1 cellular context compared by ENCODE assay signal in the genomic region with DNA sequence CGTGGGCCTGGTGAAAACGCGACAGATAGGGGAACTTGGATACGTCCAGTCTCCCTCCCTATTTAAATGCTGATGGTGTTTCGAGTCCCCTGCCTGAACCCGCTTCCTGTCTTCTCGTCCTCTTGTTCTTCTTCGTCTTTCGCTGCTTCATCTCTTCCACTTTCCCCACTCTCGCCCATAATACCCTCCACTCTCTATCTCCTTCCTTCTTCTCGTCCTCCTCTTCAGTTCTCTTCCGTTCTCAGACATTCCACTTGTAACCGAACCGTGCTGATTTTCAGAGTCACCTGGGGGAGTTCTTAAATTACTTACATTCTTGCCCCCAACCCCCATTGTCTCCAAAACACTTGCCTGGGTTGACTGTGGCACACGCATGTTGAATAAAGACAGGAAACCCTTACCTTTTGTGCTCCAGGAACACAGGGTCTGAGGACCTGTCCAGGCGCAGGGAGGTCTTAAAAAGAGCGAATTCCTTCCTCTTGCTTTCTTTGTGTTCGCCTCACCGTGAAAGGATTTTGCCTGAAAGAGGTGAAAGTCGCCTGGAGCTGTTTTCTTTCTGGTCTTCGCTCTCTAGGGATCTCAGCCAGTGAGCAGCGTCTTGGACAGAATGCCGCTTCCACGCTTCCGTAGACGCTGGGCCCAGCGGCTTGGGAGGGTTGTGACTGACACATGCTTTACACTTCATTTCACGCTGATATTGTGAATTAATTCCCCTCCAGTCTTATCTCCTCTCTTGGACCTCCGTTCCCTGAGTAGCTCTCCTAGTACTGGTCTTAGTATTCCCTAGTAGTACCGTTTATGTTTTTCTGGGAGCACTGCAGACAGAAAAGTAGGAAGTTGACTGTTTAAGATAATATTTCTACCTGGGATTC.
A peak's percentile ranks its signal among the peaks of the same experiment; 100 is the strongest.
TF ChIP-seq lines count a peak whose summit lies in the region.

No MANE protein-coding gene starts in this region.

TF ChIP-seq in K562, 482 proteins besides CTCF, POLR2A, EP300 and RAD21 (continued from another document and continues in another):
- TF ChIP-seq, protein P1, sequence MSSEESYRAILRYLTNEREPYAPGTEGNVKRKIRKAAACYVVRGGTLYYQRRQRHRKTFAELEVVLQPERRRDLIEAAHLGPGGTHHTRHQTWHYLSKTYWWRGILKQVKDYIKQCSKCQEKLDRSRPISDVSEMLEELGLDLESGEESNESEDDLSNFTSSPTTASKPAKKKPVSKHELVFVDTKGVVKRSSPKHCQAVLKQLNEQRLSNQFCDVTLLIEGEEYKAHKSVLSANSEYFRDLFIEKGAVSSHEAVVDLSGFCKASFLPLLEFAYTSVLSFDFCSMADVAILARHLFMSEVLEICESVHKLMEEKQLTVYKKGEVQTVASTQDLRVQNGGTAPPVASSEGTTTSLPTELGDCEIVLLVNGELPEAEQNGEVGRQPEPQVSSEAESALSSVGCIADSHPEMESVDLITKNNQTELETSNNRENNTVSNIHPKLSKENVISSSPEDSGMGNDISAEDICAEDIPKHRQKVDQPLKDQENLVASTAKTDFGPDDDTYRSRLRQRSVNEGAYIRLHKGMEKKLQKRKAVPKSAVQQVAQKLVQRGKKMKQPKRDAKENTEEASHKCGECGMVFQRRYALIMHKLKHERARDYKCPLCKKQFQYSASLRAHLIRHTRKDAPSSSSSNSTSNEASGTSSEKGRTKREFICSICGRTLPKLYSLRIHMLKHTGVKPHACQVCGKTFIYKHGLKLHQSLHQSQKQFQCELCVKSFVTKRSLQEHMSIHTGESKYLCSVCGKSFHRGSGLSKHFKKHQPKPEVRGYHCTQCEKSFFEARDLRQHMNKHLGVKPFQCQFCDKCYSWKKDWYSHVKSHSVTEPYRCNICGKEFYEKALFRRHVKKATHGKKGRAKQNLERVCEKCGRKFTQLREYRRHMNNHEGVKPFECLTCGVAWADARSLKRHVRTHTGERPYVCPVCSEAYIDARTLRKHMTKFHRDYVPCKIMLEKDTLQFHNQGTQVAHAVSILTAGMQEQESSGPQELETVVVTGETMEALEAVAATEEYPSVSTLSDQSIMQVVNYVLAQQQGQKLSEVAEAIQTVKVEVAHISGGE (CRISPR knock-in tag; IDR thresholded peaks at IDR 0.05) = 0 out of 6 replicates have a peak, but pooled peaks of 1 of the 3 experiments have one; percentile 1
- TF ChIP-seq, protein P2, sequence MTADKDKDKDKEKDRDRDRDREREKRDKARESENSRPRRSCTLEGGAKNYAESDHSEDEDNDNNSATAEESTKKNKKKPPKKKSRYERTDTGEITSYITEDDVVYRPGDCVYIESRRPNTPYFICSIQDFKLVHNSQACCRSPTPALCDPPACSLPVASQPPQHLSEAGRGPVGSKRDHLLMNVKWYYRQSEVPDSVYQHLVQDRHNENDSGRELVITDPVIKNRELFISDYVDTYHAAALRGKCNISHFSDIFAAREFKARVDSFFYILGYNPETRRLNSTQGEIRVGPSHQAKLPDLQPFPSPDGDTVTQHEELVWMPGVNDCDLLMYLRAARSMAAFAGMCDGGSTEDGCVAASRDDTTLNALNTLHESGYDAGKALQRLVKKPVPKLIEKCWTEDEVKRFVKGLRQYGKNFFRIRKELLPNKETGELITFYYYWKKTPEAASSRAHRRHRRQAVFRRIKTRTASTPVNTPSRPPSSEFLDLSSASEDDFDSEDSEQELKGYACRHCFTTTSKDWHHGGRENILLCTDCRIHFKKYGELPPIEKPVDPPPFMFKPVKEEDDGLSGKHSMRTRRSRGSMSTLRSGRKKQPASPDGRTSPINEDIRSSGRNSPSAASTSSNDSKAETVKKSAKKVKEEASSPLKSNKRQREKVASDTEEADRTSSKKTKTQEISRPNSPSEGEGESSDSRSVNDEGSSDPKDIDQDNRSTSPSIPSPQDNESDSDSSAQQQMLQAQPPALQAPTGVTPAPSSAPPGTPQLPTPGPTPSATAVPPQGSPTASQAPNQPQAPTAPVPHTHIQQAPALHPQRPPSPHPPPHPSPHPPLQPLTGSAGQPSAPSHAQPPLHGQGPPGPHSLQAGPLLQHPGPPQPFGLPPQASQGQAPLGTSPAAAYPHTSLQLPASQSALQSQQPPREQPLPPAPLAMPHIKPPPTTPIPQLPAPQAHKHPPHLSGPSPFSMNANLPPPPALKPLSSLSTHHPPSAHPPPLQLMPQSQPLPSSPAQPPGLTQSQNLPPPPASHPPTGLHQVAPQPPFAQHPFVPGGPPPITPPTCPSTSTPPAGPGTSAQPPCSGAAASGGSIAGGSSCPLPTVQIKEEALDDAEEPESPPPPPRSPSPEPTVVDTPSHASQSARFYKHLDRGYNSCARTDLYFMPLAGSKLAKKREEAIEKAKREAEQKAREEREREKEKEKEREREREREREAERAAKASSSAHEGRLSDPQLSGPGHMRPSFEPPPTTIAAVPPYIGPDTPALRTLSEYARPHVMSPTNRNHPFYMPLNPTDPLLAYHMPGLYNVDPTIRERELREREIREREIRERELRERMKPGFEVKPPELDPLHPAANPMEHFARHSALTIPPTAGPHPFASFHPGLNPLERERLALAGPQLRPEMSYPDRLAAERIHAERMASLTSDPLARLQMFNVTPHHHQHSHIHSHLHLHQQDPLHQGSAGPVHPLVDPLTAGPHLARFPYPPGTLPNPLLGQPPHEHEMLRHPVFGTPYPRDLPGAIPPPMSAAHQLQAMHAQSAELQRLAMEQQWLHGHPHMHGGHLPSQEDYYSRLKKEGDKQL (CRISPR knock-in tag; IDR thresholded peaks at IDR 0.05; ENCODE audit: borderline replicate concordance) = no peak
- 0 out of 2 replicates have a peak, but pooled peaks have one; percentile 62 for TF ChIP-seq DMBX1 (CRISPR knock-in tag; IDR thresholded peaks at IDR 0.05; ENCODE audit: borderline replicate concordance)
- TF ChIP-seq MAFK (IDR thresholded peaks at IDR 0.05; ENCODE audit: low read length) = no peak
- TF ChIP-seq NR3C1 (CRISPR knock-in tag; IDR thresholded peaks at IDR 0.05) = peak; percentile 15; the same call in 1 of the 2 replicates
- TF ChIP-seq NR2F6 (CRISPR knock-in tag; IDR thresholded peaks at IDR 0.05) = no peak
- TF ChIP-seq, protein P3, sequence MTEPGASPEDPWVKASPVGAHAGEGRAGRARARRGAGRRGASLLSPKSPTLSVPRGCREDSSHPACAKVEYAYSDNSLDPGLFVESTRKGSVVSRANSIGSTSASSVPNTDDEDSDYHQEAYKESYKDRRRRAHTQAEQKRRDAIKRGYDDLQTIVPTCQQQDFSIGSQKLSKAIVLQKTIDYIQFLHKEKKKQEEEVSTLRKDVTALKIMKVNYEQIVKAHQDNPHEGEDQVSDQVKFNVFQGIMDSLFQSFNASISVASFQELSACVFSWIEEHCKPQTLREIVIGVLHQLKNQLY (CRISPR knock-in tag; conservative IDR thresholded peaks at IDR 0.05) = 0 out of 4 replicates have a peak, but pooled peaks of 1 of the 2 experiments have one; percentile 76
- no peak; the same call in 1 of the 2 replicates for TF ChIP-seq FOXK1 (CRISPR knock-in tag; IDR thresholded peaks at IDR 0.05; ENCODE audit: borderline replicate concordance)
- TF ChIP-seq ZNF76 (CRISPR knock-in tag; IDR thresholded peaks at IDR 0.05; ENCODE audit: borderline replicate concordance) = no peak
- no peak; the same call in 1 of the 2 replicates for TF ChIP-seq ZNF224 (CRISPR knock-in tag; IDR thresholded peaks at IDR 0.05)
- no peak for TF ChIP-seq ZNF239 (CRISPR knock-in tag; IDR thresholded peaks at IDR 0.05)
- TF ChIP-seq RBM22 (IDR thresholded peaks at IDR 0.05; ENCODE audit: low read depth, low read length, poor library complexity, severe bottlenecking) = no peak
- peak; percentile 48; the same call in 1 of the 2 replicates for TF ChIP-seq PHF8 (IDR thresholded peaks at IDR 0.05; ENCODE audit: borderline replicate concordance, low read length)
- TF ChIP-seq ARNT (IDR thresholded peaks at IDR 0.05) = no peak; a peak in 2 of 4 replicates
- TF ChIP-seq XRCC5 (IDR thresholded peaks at IDR 0.05; ENCODE audit: low read depth, low read length) = no peak
- TF ChIP-seq WHSC1 (IDR thresholded peaks at IDR 0.05; ENCODE audit: low read length) = no peak
- TF ChIP-seq OTX1 (CRISPR knock-in tag; IDR thresholded peaks at IDR 0.05) = no peak; the same call in 1 of the 2 replicates
- peak; percentile 74 for TF ChIP-seq LARP7 (IDR thresholded peaks at IDR 0.05)
- no peak for TF ChIP-seq TCFL5 (CRISPR knock-in tag; conservative IDR thresholded peaks at IDR 0.05)
- TF ChIP-seq, protein P4, sequence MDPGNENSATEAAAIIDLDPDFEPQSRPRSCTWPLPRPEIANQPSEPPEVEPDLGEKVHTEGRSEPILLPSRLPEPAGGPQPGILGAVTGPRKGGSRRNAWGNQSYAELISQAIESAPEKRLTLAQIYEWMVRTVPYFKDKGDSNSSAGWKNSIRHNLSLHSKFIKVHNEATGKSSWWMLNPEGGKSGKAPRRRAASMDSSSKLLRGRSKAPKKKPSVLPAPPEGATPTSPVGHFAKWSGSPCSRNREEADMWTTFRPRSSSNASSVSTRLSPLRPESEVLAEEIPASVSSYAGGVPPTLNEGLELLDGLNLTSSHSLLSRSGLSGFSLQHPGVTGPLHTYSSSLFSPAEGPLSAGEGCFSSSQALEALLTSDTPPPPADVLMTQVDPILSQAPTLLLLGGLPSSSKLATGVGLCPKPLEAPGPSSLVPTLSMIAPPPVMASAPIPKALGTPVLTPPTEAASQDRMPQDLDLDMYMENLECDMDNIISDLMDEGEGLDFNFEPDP (CRISPR knock-in tag; IDR thresholded peaks at IDR 0.05) = peak; percentile 7; the same call in 1 of the 2 replicates
- TF ChIP-seq, protein P5, sequence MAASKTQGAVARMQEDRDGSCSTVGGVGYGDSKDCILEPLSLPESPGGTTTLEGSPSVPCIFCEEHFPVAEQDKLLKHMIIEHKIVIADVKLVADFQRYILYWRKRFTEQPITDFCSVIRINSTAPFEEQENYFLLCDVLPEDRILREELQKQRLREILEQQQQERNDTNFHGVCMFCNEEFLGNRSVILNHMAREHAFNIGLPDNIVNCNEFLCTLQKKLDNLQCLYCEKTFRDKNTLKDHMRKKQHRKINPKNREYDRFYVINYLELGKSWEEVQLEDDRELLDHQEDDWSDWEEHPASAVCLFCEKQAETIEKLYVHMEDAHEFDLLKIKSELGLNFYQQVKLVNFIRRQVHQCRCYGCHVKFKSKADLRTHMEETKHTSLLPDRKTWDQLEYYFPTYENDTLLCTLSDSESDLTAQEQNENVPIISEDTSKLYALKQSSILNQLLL (CRISPR knock-in tag; IDR thresholded peaks at IDR 0.05; ENCODE audit: borderline replicate concordance) = no peak
- no peak for TF ChIP-seq JUNB (CRISPR knock-in tag; conservative IDR thresholded peaks at IDR 0.05)
- TF ChIP-seq RHOXF2B (CRISPR knock-in tag; conservative IDR thresholded peaks at IDR 0.05) = 0 out of 2 replicates have a peak, but pooled peaks have one; percentile 21
- TF ChIP-seq TRIM24 (IDR thresholded peaks at IDR 0.05) = no peak; a peak in 1 of 4 replicates
- TF ChIP-seq MYC (IDR thresholded peaks at IDR 0.05; ENCODE audit: low read depth, low read length) = no peak; the same call in none of the 2 replicates
- no peak for TF ChIP-seq MYC (CRISPR knock-in tag; IDR thresholded peaks at IDR 0.05; ENCODE audit: borderline replicate concordance, low read depth)
- peak; percentile 2; the same call in 1 of the 2 replicates for TF ChIP-seq CREB1 (IDR thresholded peaks at IDR 0.05)
- 0 out of 2 replicates have a peak, but pooled peaks have one; percentile 15 for TF ChIP-seq CREB1 (CRISPR knock-in tag; IDR thresholded peaks at IDR 0.05)
